ENCODE assay signal across 14 cellular contexts in genomic region chr10:43904301-43904700, GRCh38.
"Had no signal": no experiment of that assay in that cellular context is flagged by ENCODE, and none has a peak within 500 bp of the region (broad histone marks: within the 10 kb centered on the region; RNA-seq: fewer than 3 reads in every experiment).

No MANE protein-coding gene starts in this region.

- H3K36me3 Mint-ChIP-seq: activated naive CD4-positive, alpha-beta T cell treated with anti-CD3 and anti-CD28 coated beads, Interleukin-2, amount 50 U/mL, for 72 hours had no signal

- ATAC-seq: activated naive CD4-positive, alpha-beta T cell treated with anti-CD3 and anti-CD28 coated beads, Interleukin-2, amount 50 U/mL, for 72 hours; activated T-cell treated with anti-CD3 and anti-CD28 coated beads, Interleukin-2, amount 50 U/mL, for 72 hours; gastrocnemius medialis; left colon; stimulated activated naive CD8-positive, alpha-beta T cell treated with anti-CD3 and anti-CD28 coated beads, Interleukin-15, Interleukin-2, amounts not matched to agents 100 U/mL and 50 U/mL, for 24 hours had no signal

- H3K27ac ChIP-seq: gastrocnemius medialis had no signal

- H3K4me3 Mint-ChIP-seq: activated T-cell treated with anti-CD3 and anti-CD28 coated beads, Interleukin-2, amount 50 U/mL, for 72 hours had no signal

- H3K27ac Mint-ChIP-seq: activated naive CD4-positive, alpha-beta T cell treated with anti-CD3 and anti-CD28 coated beads, Interleukin-2, amount 50 U/mL, for 72 hours; activated T-cell treated with anti-CD3 and anti-CD28 coated beads, Interleukin-2, amount 50 U/mL, for 72 hours; progenitor cell of endocrine pancreas had no signal

- DNase-seq: activated CD4-positive, alpha-beta T cell treated with anti-CD3 and anti-CD28 coated beads, Interleukin-2, amount 50 U/mL, for 4 hours; activated CD4-positive, CD25-positive, alpha-beta regulatory T cell treated with anti-CD3 and anti-CD28 coated beads, Interleukin-2, amount 50 U/mL, for 72 hours; activated effector memory CD4-positive, alpha-beta T cell treated with anti-CD3 and anti-CD28 coated beads, Interleukin-2, amount 50 U/mL, for 16 hours; activated T-cell treated with anti-CD3 and anti-CD28 coated beads, Interleukin-2, amount 50 U/mL, for 72 hours; adrenal gland; cortex of kidney; gastrocnemius medialis; left colon; midbrain; stimulated activated CD4-positive, alpha-beta T cell treated with anti-CD3 and anti-CD28 coated beads, Interleukin-2, amount 100 ng/mL, for 24 hours; stimulated activated naive CD8-positive, alpha-beta T cell treated with anti-CD3 and anti-CD28 coated beads, Interleukin-15, Interleukin-2, amounts not matched to agents 100 U/mL and 50 U/mL, for 24 hours; T1000 had no signal

- H3K9me3 Mint-ChIP-seq: activated naive CD4-positive, alpha-beta T cell treated with anti-CD3 and anti-CD28 coated beads, Interleukin-2, amount 50 U/mL, for 72 hours; activated T-cell treated with anti-CD3 and anti-CD28 coated beads, Interleukin-2, amount 50 U/mL, for 72 hours had no signal
